ENCODE assay signal across 19 cellular contexts in genomic region chr2:47118581-47118980, GRCh38. TPM values are rescaled to one million over a fixed set of nuclear protein-coding genes. Genes with fewer than 3 reads are reported as not detected.
A peak's percentile ranks its signal among the peaks of the same experiment; 100 is the strongest.
DNase-seq lines count a peak whose midpoint lies in the region; ATAC-seq, FAIRE-seq and TF ChIP-seq lines count a peak whose summit lies in the region.
"Had no signal": no experiment of that assay in that cellular context is flagged by ENCODE, and none has a peak within 500 bp of the region (broad histone marks: within the 10 kb centered on the region; RNA-seq: fewer than 3 reads in every experiment).

No MANE protein-coding gene starts in this region.

- no peaks in the 10 kb centered on the region for H3K27me3 ChIP-seq in GM23248 (replicated peaks; ENCODE audit: insufficient read depth)
- H3K27me3 ChIP-seq in SJSA1 (replicated peaks) = no peaks in the 10 kb centered on the region
- no peaks in the 10 kb centered on the region for H3K27me3 ChIP-seq in endothelial cell of umbilical vein (ENCODE audit: control insufficient read depth in 2 of 2, insufficient read depth in 2 of 2, low read length in 2 of 2)
- no peaks in the 10 kb centered on the region for H3K27me3 ChIP-seq in CD8-positive, alpha-beta T cell (ENCODE audit: insufficient read depth, low read length)
- H3K27me3 ChIP-seq: BE2C had no signal

- H2AFZ ChIP-seq in GM23248 = peak overlapping the region; percentile 1; the same call in 1 of the 2 replicates
- H2AFZ ChIP-seq in endothelial cell of umbilical vein (ENCODE audit: low read depth, low read length) = peak overlapping the region; percentile 39

- no peaks in the 10 kb centered on the region for H3K9me1 ChIP-seq in endothelial cell of umbilical vein (replicated peaks; ENCODE audit: control insufficient read depth, extremely low read depth, insufficient read depth, low read length)

- H3K79me2 ChIP-seq in GM23248 (ENCODE audit: insufficient read depth) (no peaks in the 10 kb centered on the region), endothelial cell of umbilical vein (ENCODE audit: control insufficient read depth, insufficient read depth, low read length) (no peaks in the 10 kb centered on the region)

- H3F3A ChIP-seq in GM23248 (ENCODE audit: insufficient read depth) = peaks cover 31% of the 10 kb centered on the region

- no TSS peak for BruUV-seq in endothelial cell of umbilical vein (replicated peaks; lab: Mats Ljungman, UMichigan)

- TF ChIP-seq CTCF in endothelial cell of umbilical vein (IDR thresholded peaks at IDR 0.05; ENCODE audit: extremely low read depth in 1 of 2, insufficient read depth in 1 of 2, low read depth in 1 of 2, low read length in 2 of 2) (no peak), nephron (IDR thresholded peaks at IDR 0.05; ENCODE audit: unreplicated experiment in 3 of 3) (no peak)
- no peak for TF ChIP-seq CTCF in CD8-positive, alpha-beta T cell (IDR thresholded peaks at IDR 0.05)

- WGBS in GM23248 (ENCODE audit: low coverage in 1 of 2, low lambda C conversion rate in 2 of 2, missing lambda C conversion rate in 2 of 2), 2 experiments = 50% methylated on average over 2 of the region's 2 CpGs

- H3K4me1 ChIP-seq in GM23248 (ENCODE audit: insufficient read depth) = peaks cover 27% of the 10 kb centered on the region
- peaks cover 38% of the 10 kb centered on the region for H3K4me1 ChIP-seq in SJSA1 (replicated peaks)
- peaks cover 19% of the 10 kb centered on the region for H3K4me1 ChIP-seq in endothelial cell of umbilical vein (ENCODE audit: control insufficient read depth, extremely low read depth, insufficient read depth, low read length)
- H3K4me1 ChIP-seq in CD8-positive, alpha-beta T cell (ENCODE audit: insufficient read depth, low read length) = no peaks in the 10 kb centered on the region

- POLR2A ChIA-PET in endothelial cell of umbilical vein (lab: Charles Lee) = interaction anchor here (0.8 kb wide), 1 partner anchor 42 kb away, joined by 3 read pairs; no protein-coding TSS in a partner anchor
- POLR2A ChIA-PET in CD8-positive, alpha-beta T cell (lab: Charles Lee) = no interaction called here

- ATAC-seq in GM21423 (IDR thresholded peaks at IDR 0.05; ENCODE audit: unreplicated experiment) (no peak), GM19455 (IDR thresholded peaks at IDR 0.05; ENCODE audit: unreplicated experiment) (no peak)
- no peak for ATAC-seq in CD8-positive, alpha-beta T cell

- H3K4me3 ChIP-seq in GM23248 (peak overlapping the region; percentile 10), SJSA1 (no peak overlapping the region), endothelial cell of umbilical vein (replicated peaks in 1 of 3; ENCODE audit: insufficient read depth in 1 of 3, low read depth in 1 of 3, low read length in 3 of 3) (no peak overlapping the region)
- H3K4me3 ChIP-seq in CD8-positive, alpha-beta T cell (ENCODE audit: low read depth, low read length) = no peak overlapping the region

- DNase-seq in GM23248 = no peak
- DNase-seq in SJSA1 (ENCODE audit: low read depth in 1 of 2, low spot score in 2 of 2) = peak in 1 of 2 experiments; percentile 8
- no peak for DNase-seq in endothelial cell of umbilical vein (ENCODE audit: low read depth, low spot score)
- no peak for DNase-seq in NCI-H187 (lab: John Stamatoyannopoulos, UW)
- DNase-seq in CD8-positive, alpha-beta T cell = no peak
- DNase-seq: BE2C; CD8-positive, alpha-beta memory T cell; DND-41; GDM1; KBM-7; NCI-H1092; NCI-H1694; NCI-H446 had no signal

- H3K9me2 ChIP-seq in GM23248 (ENCODE audit: insufficient read depth) = no peaks in the 10 kb centered on the region

- FAIRE-seq in endothelial cell of umbilical vein (lab: Jason Lieb, UNC) = no peak
- FAIRE-seq: GM12892 had no signal

- in situ Hi-C loops in GM23248 (cut with MboI) = no loop called here

- H3K4me2 ChIP-seq in GM23248 (ENCODE audit: unreplicated experiment) (peak overlapping the region; percentile 39), endothelial cell of umbilical vein (ENCODE audit: insufficient read depth, low read length) (peak overlapping the region; percentile 67)

- no peak for TF ChIP-seq POLR2A in endothelial cell of umbilical vein (IDR thresholded peaks at IDR 0.05; ENCODE audit: low read depth, low read length)

- CTCF ChIA-PET in endothelial cell of umbilical vein (lab: Charles Lee) = interaction anchor here (1.4 kb wide), 1 partner anchor 9 kb away, joined by 3 read pairs; no protein-coding TSS in a partner anchor
- CTCF ChIA-PET in CD8-positive, alpha-beta T cell (lab: Charles Lee) = no interaction called here

- intact Hi-C loops in endothelial cell of umbilical vein (cut with micrococcal nuclease) = no loop called here
- intact Hi-C loops in CD8-positive, alpha-beta T cell (cut with DNase I, micrococcal nuclease) = no loop called here

- H3K4me3 Mint-ChIP-seq in nephron = no peak overlapping the region
- H3K4me3 Mint-ChIP-seq in CD8-positive, alpha-beta T cell = no peak overlapping the region
- H3K4me3 Mint-ChIP-seq: CD8-positive, alpha-beta memory T cell had no signal

- H3K4me1 Mint-ChIP-seq in nephron = peaks cover 24% of the 10 kb centered on the region
- H3K4me1 Mint-ChIP-seq in CD8-positive, alpha-beta T cell (ENCODE audit: low read depth) = no peaks in the 10 kb centered on the region
- H3K4me1 Mint-ChIP-seq: CD8-positive, alpha-beta memory T cell had no signal

- H3K9me3 ChIP-seq in GM23248 (ENCODE audit: low read depth) (no peaks in the 10 kb centered on the region), SJSA1 (replicated peaks) (no peaks in the 10 kb centered on the region), endothelial cell of umbilical vein (replicated peaks; ENCODE audit: control insufficient read depth, insufficient read depth, low read length) (no peaks in the 10 kb centered on the region)
- no peaks in the 10 kb centered on the region for H3K9me3 ChIP-seq in CD8-positive, alpha-beta T cell (ENCODE audit: low read length)
- H3K9me3 ChIP-seq: BE2C had no signal

- H3K27ac ChIP-seq in GM23248 (peak overlapping the region; percentile 63), SJSA1 (peak overlapping the region; percentile 71), endothelial cell of umbilical vein (ENCODE audit: insufficient read depth, low read depth, low read length) (peak overlapping the region; percentile 5)
- H3K27ac ChIP-seq in CD8-positive, alpha-beta T cell (ENCODE audit: low read depth, low read length) = no peak overlapping the region
- H3K27ac ChIP-seq: HL-60 had no signal

- no peaks in the 10 kb centered on the region for H3K9me3 Mint-ChIP-seq in nephron
- H3K9me3 Mint-ChIP-seq in CD8-positive, alpha-beta T cell = no peaks in the 10 kb centered on the region
- H3K9me3 Mint-ChIP-seq: CD8-positive, alpha-beta memory T cell had no signal

- H3K9ac ChIP-seq in GM23248 (peak overlapping the region; percentile 32; the same call in 1 of the 2 replicates), endothelial cell of umbilical vein (replicated peaks; ENCODE audit: extremely low read depth, insufficient read depth, low read length) (no peak overlapping the region)

- H4K20me1 ChIP-seq in GM23248 (ENCODE audit: insufficient read depth) = no peaks in the 10 kb centered on the region
- H4K20me1 ChIP-seq in endothelial cell of umbilical vein (replicated peaks; ENCODE audit: control insufficient read depth, extremely low read depth, insufficient read depth, low read length) = no peaks in the 10 kb centered on the region

- H3K27me3 Mint-ChIP-seq in nephron (ENCODE audit: low read depth) = no peaks in the 10 kb centered on the region
- peaks cover 4% of the 10 kb centered on the region for H3K27me3 Mint-ChIP-seq in CD8-positive, alpha-beta T cell (ENCODE audit: low read depth)

- peak overlapping the region; percentile 10 to 58 (median 57) for H3K27ac Mint-ChIP-seq in nephron
- H3K27ac Mint-ChIP-seq in CD8-positive, alpha-beta T cell = no peak overlapping the region
- H3K27ac Mint-ChIP-seq: CD8-positive, alpha-beta memory T cell had no signal

- no peaks in the 10 kb centered on the region for H3K36me3 ChIP-seq in GM23248 (ENCODE audit: low read depth)
- H3K36me3 ChIP-seq in SJSA1 = no peaks in the 10 kb centered on the region
- no peaks in the 10 kb centered on the region for H3K36me3 ChIP-seq in endothelial cell of umbilical vein (ENCODE audit: control insufficient read depth in 2 of 2, extremely low read depth in 1 of 2, insufficient read depth in 2 of 2, low read length in 2 of 2)
- no peaks in the 10 kb centered on the region for H3K36me3 ChIP-seq in CD8-positive, alpha-beta T cell (ENCODE audit: insufficient read depth, low read length)
- H3K36me3 ChIP-seq: BE2C had no signal

- dilution Hi-C loops in endothelial cell of umbilical vein (cut with MboI; ENCODE audit: extremely low pct_ligation_motif_present, low sequenced_read_pairs) = no loop called here

- no peaks in the 10 kb centered on the region for H3K36me3 Mint-ChIP-seq in nephron (ENCODE audit: low read depth)
- H3K36me3 Mint-ChIP-seq in CD8-positive, alpha-beta T cell = no peaks in the 10 kb centered on the region
- H3K36me3 Mint-ChIP-seq: CD8-positive, alpha-beta memory T cell had no signal

RNA-seq across cellular contexts. Expression of gene STPG4, which starts 36.5 kb away (rescaled TPM):
- total RNA-seq in GM23248 (2014; rRNA removed; shearing (Covaris generic)) = not detected in 2 replicates
- polyA plus RNA-seq in GM23248 (2016; fragmentation: Nextera tagmentation; extraction: Ambion mirVana) (not detected in 2 replicates), endothelial cell of umbilical vein (not detected in 2 replicates)
- not detected in 2 replicates for total RNA-seq in SJSA1 (2014; rRNA removed; shearing (Covaris generic))
- 0.21 and 0.53 TPM in 2 replicates for total RNA-seq in endothelial cell of umbilical vein
- polyA plus RNA-seq in endothelial cell of umbilical vein (2011; cell fraction: cytosol; rRNA removed) = not detected in 2 replicates
- polyA plus RNA-seq in endothelial cell of umbilical vein (2011; cell fraction: nucleus; rRNA removed) = 0.25 and 0.32 TPM in 2 replicates
- polyA plus RNA-seq in endothelial cell of umbilical vein (2012) = not detected in 2 replicates
- 0.36 TPM in 1 of 2 replicates, not detected in the other for polyA minus RNA-seq in endothelial cell of umbilical vein
- polyA minus RNA-seq in endothelial cell of umbilical vein (2011; cell fraction: cytosol; rRNA and poly(A)+ RNA removed) = not detected
- polyA minus RNA-seq in endothelial cell of umbilical vein (2011; cell fraction: nucleus; rRNA and poly(A)+ RNA removed) = 0.53 and 0.58 TPM in 2 replicates
- total RNA-seq in CD8-positive, alpha-beta T cell = under 1 TPM in 1 of 2 experiments, not detected in 1; 0.39 TPM
- total RNA-seq: CD8-positive, alpha-beta memory T cell; MCF 10A had no signal
- polyA plus RNA-seq: CD8-positive, alpha-beta memory T cell had no signal

RNA-seq across cellular contexts. Expression of gene CALM2, which starts 57.7 kb away (rescaled TPM):
- total RNA-seq in GM23248 (2014; rRNA removed; shearing (Covaris generic)) = 1,056 and 1,083 TPM in 2 replicates
- polyA plus RNA-seq in GM23248 (2016; fragmentation: Nextera tagmentation; extraction: Ambion mirVana) (2,147 and 2,171 TPM in 2 replicates), endothelial cell of umbilical vein (209 and 327 TPM in 2 replicates)
- 1,813 and 2,193 TPM in 2 replicates for total RNA-seq in SJSA1 (2014; rRNA removed; shearing (Covaris generic))
- 446 and 501 TPM in 2 replicates for total RNA-seq in endothelial cell of umbilical vein
- 312 and 385 TPM in 2 replicates for polyA plus RNA-seq in endothelial cell of umbilical vein (2011; cell fraction: cytosol; rRNA removed)
- 146 and 242 TPM in 2 replicates for polyA plus RNA-seq in endothelial cell of umbilical vein (2011; cell fraction: nucleus; rRNA removed)
- polyA plus RNA-seq in endothelial cell of umbilical vein (2012) = 674 and 938 TPM in 2 replicates
- 79.6 and 100 TPM in 2 replicates for polyA minus RNA-seq in endothelial cell of umbilical vein
- polyA minus RNA-seq in endothelial cell of umbilical vein (2011; cell fraction: cytosol; rRNA and poly(A)+ RNA removed) = 129 TPM
- 71.9 and 97.9 TPM in 2 replicates for polyA minus RNA-seq in endothelial cell of umbilical vein (2011; cell fraction: nucleus; rRNA and poly(A)+ RNA removed)
- 100 to 1,000 TPM; 185 to 201 TPM for total RNA-seq in CD8-positive, alpha-beta T cell
